13 cellular contexts compared by ENCODE assay signal in the genomic region with DNA sequence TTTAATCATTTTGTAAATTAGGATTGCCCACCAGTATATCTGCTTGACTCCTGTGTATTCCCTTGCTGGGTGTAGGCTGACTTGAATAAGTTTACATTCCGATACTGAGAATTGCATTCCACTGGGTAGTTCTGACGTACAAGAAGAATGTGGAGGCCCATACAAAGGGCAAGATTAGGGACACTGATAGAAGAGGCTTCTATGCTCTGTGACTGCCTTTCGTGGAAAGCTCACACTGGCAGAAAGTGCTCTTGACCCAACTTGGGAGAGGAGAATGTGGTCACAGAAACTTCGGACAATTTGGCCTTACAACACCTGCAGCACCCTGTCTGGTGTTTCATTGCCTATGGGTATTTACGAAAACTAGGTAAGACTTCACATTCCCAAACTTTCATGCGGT.
A peak's percentile ranks its signal among the peaks of the same experiment; 100 is the strongest.
DNase-seq lines count a peak whose midpoint lies in the region; ATAC-seq and TF ChIP-seq lines count a peak whose summit lies in the region.
"Had no signal": no experiment of that assay in that cellular context is flagged by ENCODE, and none has a peak within 500 bp of the region (broad histone marks: within the 10 kb centered on the region; RNA-seq: fewer than 3 reads in every experiment).

No MANE protein-coding gene starts in this region.

- dilution Hi-C loops in IMR-90 (cut with HindIII; ENCODE audit: low sequenced_read_pairs, unreplicated experiment) = no loop called here

- peaks cover 4% of the 10 kb centered on the region; the same call in 1 of the 2 replicates for H3K4me1 ChIP-seq in IMR-90 (ENCODE audit: control insufficient read depth, insufficient read depth, low read length)
- H3K4me1 ChIP-seq in stomach = peaks cover 5 to 50% (median 22%) of the 10 kb centered on the region in 4 donors
- H3K4me1 ChIP-seq in tibial nerve = peaks cover 0 to 37% (median 4%) of the 10 kb centered on the region in 4 donors
- H3K4me1 ChIP-seq: prostate gland had no signal

- peak overlapping the region; percentile 98 for H3K56ac ChIP-seq in IMR-90 (ENCODE audit: extremely low read depth, insufficient read depth, low read length)

- peak overlapping the region; percentile 100 for H3K14ac ChIP-seq in IMR-90 (replicated peaks; ENCODE audit: low read depth, low read length)

- DNase-seq in A172 (ENCODE audit: low spot score) = peak; percentile 63
- peak; percentile 94 for DNase-seq in IMR-90
- peak; percentile 18 for DNase-seq in epithelial cell of proximal tubule (ENCODE audit: low read depth)
- DNase-seq in lung microvascular endothelial cell (ENCODE audit: low read depth in 2 of 2) = peak; percentile 56 to 81
- DNase-seq in stomach = no peak
- DNase-seq in SHP77 (lab: John Stamatoyannopoulos, UW) = no peak
- DNase-seq in CD4-positive, alpha-beta T cell = no peak
- no peak for DNase-seq in tibial nerve (ENCODE audit: low spot score in 2 of 2)
- DNase-seq: NCI-H1092; stimulated activated naive CD4-positive, alpha-beta T cell had no signal

- no peaks in the 10 kb centered on the region for H3K9me1 ChIP-seq in IMR-90 (ENCODE audit: insufficient read depth, low read length)

- no peaks in the 10 kb centered on the region for H3K9me3 ChIP-seq in IMR-90 (ENCODE audit: control insufficient read depth, insufficient read depth, low read length)
- H3K9me3 ChIP-seq in stomach = no peaks in the 10 kb centered on the region
- no peaks in the 10 kb centered on the region for H3K9me3 ChIP-seq in CD4-positive, alpha-beta T cell (ENCODE audit: control insufficient read depth, low read length)
- no peaks in the 10 kb centered on the region for H3K9me3 ChIP-seq in tibial nerve
- H3K9me3 ChIP-seq: prostate gland had no signal

- H3K36me3 Mint-ChIP-seq in CD4-positive, alpha-beta T cell (ENCODE audit: low read depth) = no peaks in the 10 kb centered on the region

- H2BK5ac ChIP-seq in IMR-90 (ENCODE audit: low read depth, low read length, poor library complexity, severe bottlenecking) = peak overlapping the region; percentile 99

- TF ChIP-seq EP300 in stomach (IDR thresholded peaks at IDR 0.05) (no peak), tibial nerve (IDR thresholded peaks at IDR 0.05) (no peak)

- peak overlapping the region; percentile 99 for H3K23ac ChIP-seq in IMR-90 (ENCODE audit: low read depth, low read length)

- in situ Hi-C loops in IMR-90 (cut with MboI; ENCODE audit: low sequenced_read_pairs) = no loop called here

- peak overlapping the region; percentile 90 for H3K27ac ChIP-seq in IMR-90 (ENCODE audit: insufficient read depth, low read length)
- H3K27ac ChIP-seq in stomach = peak overlapping the region in 2 of 5 donors; percentile 55 to 60
- no peak overlapping the region for H3K27ac ChIP-seq in CD4-positive, alpha-beta T cell (ENCODE audit: low read depth, low read length)
- H3K27ac ChIP-seq in tibial nerve = peak overlapping the region in 2 of 4 donors; percentile 37 to 53
- H3K27ac ChIP-seq: prostate gland, RWPE1 had no signal

- H2AFZ ChIP-seq in IMR-90 (replicated peaks; ENCODE audit: low read length, poor library complexity) = peak overlapping the region; percentile 70

- H3K4ac ChIP-seq in IMR-90 (ENCODE audit: low read depth, low read length) = peak overlapping the region; percentile 99

- H3K36me3 ChIP-seq in IMR-90 (ENCODE audit: control insufficient read depth, insufficient read depth, low read length) (no peaks in the 10 kb centered on the region), stomach (no peaks in the 10 kb centered on the region), tibial nerve (no peaks in the 10 kb centered on the region)
- H3K36me3 ChIP-seq: prostate gland had no signal

- POLR2A ChIA-PET in IMR-90 (lab: Charles Lee; ENCODE audit: unreplicated experiment) = no interaction called here
- POLR2A ChIA-PET in CD4-positive, alpha-beta T cell (lab: Charles Lee) = no interaction called here

- TF ChIP-seq POLR2A in IMR-90 (IDR thresholded peaks at IDR 0.05; ENCODE audit: low read depth, low read length) (peak; percentile 86), stomach (IDR thresholded peaks at IDR 0.05) (no peak), tibial nerve (IDR thresholded peaks at IDR 0.05) (no peak)

- H4K20me1 ChIP-seq in IMR-90 (ENCODE audit: insufficient read depth, low read length) = no peaks in the 10 kb centered on the region

- peak overlapping the region; percentile 99 for H2BK20ac ChIP-seq in IMR-90 (ENCODE audit: low read depth, low read length)

- peak overlapping the region; percentile 99 for H3K18ac ChIP-seq in IMR-90 (ENCODE audit: low read depth, low read length)

- peaks cover 10 to 15% of the 10 kb centered on the region in 2 experiments for H3K79me1 ChIP-seq in IMR-90 (ENCODE audit: low read depth in 1 of 2, low read length in 2 of 2)

- H3K9me3 Mint-ChIP-seq in CD4-positive, alpha-beta T cell = no peaks in the 10 kb centered on the region

- H2AK9ac ChIP-seq in IMR-90 (replicated peaks; ENCODE audit: low read depth, low read length, poor library complexity) = peak overlapping the region; percentile 80

- CTCF ChIA-PET in IMR-90 (lab: Yijun Ruan, JAX) = no interaction called here
- CTCF ChIA-PET in CD4-positive, alpha-beta T cell (lab: Charles Lee) = no interaction called here

- H3K4me2 ChIP-seq in IMR-90 (ENCODE audit: low read depth, low read length) = peak overlapping the region; percentile 99

- H2BK120ac ChIP-seq in IMR-90 (ENCODE audit: low read depth, low read length) = peak overlapping the region; percentile 99

- peak; percentile 88 for ATAC-seq in IMR-90 (ENCODE audit: low read depth)
- no peak for ATAC-seq in CD4-positive, alpha-beta T cell (ENCODE audit: poor library complexity)

- H3K27ac Mint-ChIP-seq in CD4-positive, alpha-beta T cell = no peak overlapping the region
- H3K27ac Mint-ChIP-seq: B cell had no signal

- no peak overlapping the region for H3K4me3 Mint-ChIP-seq in CD4-positive, alpha-beta T cell
- H3K4me3 Mint-ChIP-seq: B cell had no signal

- no peaks in the 10 kb centered on the region for H3K27me3 ChIP-seq in IMR-90 (ENCODE audit: control insufficient read depth, insufficient read depth, low read length)
- no peaks in the 10 kb centered on the region for H3K27me3 ChIP-seq in stomach
- H3K27me3 ChIP-seq in CD4-positive, alpha-beta T cell (ENCODE audit: control insufficient read depth, insufficient read depth, low read length) = no peaks in the 10 kb centered on the region
- H3K27me3 ChIP-seq in tibial nerve = no peaks in the 10 kb centered on the region

- H4K91ac ChIP-seq in IMR-90 (ENCODE audit: insufficient read depth, low read depth, low read length) = peak overlapping the region; percentile 99

- H3K4me3 ChIP-seq in IMR-90 (ENCODE audit: insufficient read depth, low read depth, low read length) (peak overlapping the region; percentile 95), epithelial cell of proximal tubule (ENCODE audit: low read depth, low read length) (no peak overlapping the region), stomach (no peak overlapping the region), tibial nerve (peak overlapping the region in 1 of 4 donors; percentile 1)
- H3K4me3 ChIP-seq: prostate gland had no signal

- peaks cover 27% of the 10 kb centered on the region for H3K4me1 Mint-ChIP-seq in CD4-positive, alpha-beta T cell (ENCODE audit: low read depth)

- peak overlapping the region; percentile 79 for H2AK5ac ChIP-seq in IMR-90 (ENCODE audit: low read depth, low read length)

- TF ChIP-seq RAD21 in IMR-90 (IDR thresholded peaks at IDR 0.05; ENCODE audit: low read length) = no peak

- H4K8ac ChIP-seq in IMR-90 (ENCODE audit: low read depth in 2 of 2, low read length in 2 of 2) = peak overlapping the region; percentile 28 to 94; a peak in 3 of 4 replicates

- no TSS peak for BruUV-seq in IMR-90 (replicated peaks; lab: Mats Ljungman, UMichigan)

- peak overlapping the region; percentile 87 for H3K9ac ChIP-seq in IMR-90 (ENCODE audit: low read depth, low read length)

- intact Hi-C loops in IMR-90 (cut with micrococcal nuclease) = no loop called here
- intact Hi-C loops in stomach (cut with DNase I; ENCODE audit: low total_unique reads) = no loop called here
- intact Hi-C loops in CD4-positive, alpha-beta T cell (cut with DNase I, micrococcal nuclease) = no loop called here

- H4K5ac ChIP-seq in IMR-90 (ENCODE audit: low read depth, low read length) = peak overlapping the region; percentile 100

- H3K27me3 Mint-ChIP-seq in CD4-positive, alpha-beta T cell = no peaks in the 10 kb centered on the region
- H3K27me3 Mint-ChIP-seq: B cell had no signal

- TF ChIP-seq CTCF in IMR-90 (conservative IDR thresholded peaks at IDR 0.05; ENCODE audit: low read depth, low read length) (no peak), epithelial cell of proximal tubule (conservative IDR thresholded peaks at IDR 0.05; ENCODE audit: low read depth, low read length) (no peak), stomach (IDR thresholded peaks at IDR 0.05) (no peak), tibial nerve (IDR thresholded peaks at IDR 0.05) (no peak)
- TF ChIP-seq CTCF in CD4-positive, alpha-beta T cell (IDR thresholded peaks at IDR 0.05) = no peak

- no CpG with 5 or more reads among the region's 6 CpGs for WGBS in IMR-90 (ENCODE audit: extremely low coverage in 2 of 2, insufficient read length in 1 of 2), 2 experiments
- WGBS in stomach, 5 donors = 52 to 74% (median 65%) methylated on average over 6 of the region's 6 CpGs
- 38 to 46% methylated on average over 6 of the region's 6 CpGs for WGBS in tibial nerve, 2 donors

- H2BK15ac ChIP-seq in IMR-90 (ENCODE audit: low read depth, low read length) = peak overlapping the region; percentile 72; the same call in 1 of the 3 replicates

TF ChIP-seq in IMR-90, 13 proteins besides CTCF, POLR2A, EP300 and RAD21 (continues in another document):
- TF ChIP-seq MXI1 (IDR thresholded peaks at IDR 0.05; ENCODE audit: borderline replicate concordance, low read depth, low read length) (no peak), CEBPB (IDR thresholded peaks at IDR 0.05; ENCODE audit: low read depth, low read length) (no peak), NFE2L2 (IDR thresholded peaks at IDR 0.05; ENCODE audit: low read depth, low read length) (no peak), FOS (IDR thresholded peaks at IDR 0.05; ENCODE audit: low read depth, low read length) (no peak), BHLHE40 (IDR thresholded peaks at IDR 0.05; ENCODE audit: low read depth, low read length) (no peak), USF2 (IDR thresholded peaks at IDR 0.05; ENCODE audit: low read depth, low read length) (no peak), CHD1 (IDR thresholded peaks at IDR 0.05; ENCODE audit: low read depth, low read length) (no peak)

Comparison
In these comparisons a context has a peak if more than half of its experiments do, and no peak if none do; other contexts are left out.
1. DNase-seq: peak in A172 (single experiment), IMR-90 (single experiment), epithelial cell of proximal tubule (single experiment) and lung microvascular endothelial cell (2 of 2); none in stomach (single experiment), SHP77 (0 of 2), CD4-positive, alpha-beta T cell (0 of 10) and tibial nerve (0 of 2).